ENCODE assay signal across 19 cellular contexts in genomic region chr2:10439185-10439879, GRCh38. TPM values are rescaled to one million over a fixed set of nuclear protein-coding genes. Genes with fewer than 3 reads are reported as not detected.
DNase-seq lines count a peak whose midpoint lies in the region; ATAC-seq, FAIRE-seq and TF ChIP-seq lines count a peak whose summit lies in the region.
"Had no signal": no experiment of that assay in that cellular context is flagged by ENCODE, and none has a peak within 500 bp of the region (broad histone marks: within the 10 kb centered on the region; RNA-seq: fewer than 3 reads in every experiment).

No MANE protein-coding gene starts in this region.

- POLR2A ChIA-PET in IMR-90 (lab: Charles Lee; ENCODE audit: unreplicated experiment) (interaction anchor here (0.6 kb wide), 1 partner anchor 559 kb away, joined by 6 read pairs; no protein-coding TSS in a partner anchor), GM12878 (lab: Charles Lee) (interaction anchor here (0.9 to 1.2 kb wide), 2 partner anchors 9 to 31 kb away, joined by 4 read pairs; partner anchors contain the start of gene ODC1)

- SMC1A ChIA-PET in GM12878 (lab: Charles Lee; ENCODE audit: uncharacterized antibody, unreplicated experiment), result interaction anchor here (0.7 to 2.7 kb wide), 4 partner anchors 29 to 366 kb away, joined by 3 to 11 read pairs (median 6); no protein-coding TSS in a partner anchor

- TF ChIP-seq POLR2A in IMR-90 (IDR thresholded peaks at IDR 0.05; ENCODE audit: low read depth, low read length) (no peak; the same call in none of the 2 replicates), GM12878 (IDR thresholded peaks at IDR 0.05; ENCODE audit: low read depth, low read length) (peak; percentile 80)

- no peak overlapping the region for H3K56ac ChIP-seq in IMR-90 (ENCODE audit: extremely low read depth, insufficient read depth, low read length)

- H4K5ac ChIP-seq in IMR-90 (ENCODE audit: low read depth, low read length), result no peak overlapping the region

- H3K18ac ChIP-seq in IMR-90 (ENCODE audit: low read depth, low read length), result no peak overlapping the region

- H3K79me1 ChIP-seq in IMR-90 (ENCODE audit: low read depth in 1 of 2, low read length in 2 of 2), result peaks cover 9 to 10% of the 10 kb centered on the region in 2 experiments; a peak in 2 of 4 replicates

- no peak overlapping the region for H3K4ac ChIP-seq in IMR-90 (ENCODE audit: low read depth, low read length)

- no peak for TF ChIP-seq EP300 in GM12878 (IDR thresholded peaks at IDR 0.05; ENCODE audit: borderline replicate concordance in 1 of 2, control insufficient read depth in 1 of 2, low read depth in 2 of 2, low read length in 2 of 2)

- H3K79me2 ChIP-seq in DND-41 (ENCODE audit: insufficient read depth, low read length), result peaks cover 8% of the 10 kb centered on the region; the same call in 1 of the 2 replicates
- H3K79me2 ChIP-seq in GM12878 (ENCODE audit: control insufficient read depth, insufficient read depth, low read length), result peaks cover 16% of the 10 kb centered on the region

- H2BK20ac ChIP-seq in IMR-90 (ENCODE audit: low read depth, low read length), result no peak overlapping the region

- H3K27me3 ChIP-seq in DND-41 (ENCODE audit: insufficient read depth, low read length, poor library complexity) (no peaks in the 10 kb centered on the region), IMR-90 (ENCODE audit: control insufficient read depth, insufficient read depth, low read length) (no peaks in the 10 kb centered on the region), GM12878 (replicated peaks in 1 of 2; ENCODE audit: control insufficient read depth in 2 of 2, insufficient read depth in 2 of 2, low read length in 1 of 2) (no peaks in the 10 kb centered on the region), H7 (ENCODE audit: control insufficient read depth, insufficient read depth, low read length) (no peaks in the 10 kb centered on the region)
- H3K27me3 ChIP-seq: cardiac muscle cell, testis had no signal

- H3K4me3 ChIP-seq in DND-41 (ENCODE audit: low read depth in 1 of 2, low read length in 2 of 2) (no peak overlapping the region), IMR-90 (ENCODE audit: insufficient read depth, low read depth, low read length) (no peak overlapping the region), GM12878 (no peak overlapping the region), mesodermal cell (ENCODE audit: extremely low read depth, insufficient read depth, low read length, poor library complexity, severe bottlenecking) (no peak overlapping the region), H7 (ENCODE audit: insufficient read depth, low read depth, low read length) (no peak overlapping the region)
- H3K4me3 ChIP-seq: cardiac muscle cell, testis had no signal

- no peak overlapping the region for H4K91ac ChIP-seq in IMR-90 (ENCODE audit: insufficient read depth, low read depth, low read length)

- H4K20me1 ChIP-seq in DND-41 (ENCODE audit: insufficient read depth, low read length), result peaks cover 33% of the 10 kb centered on the region; the same call in 1 of the 2 replicates
- H4K20me1 ChIP-seq in IMR-90 (ENCODE audit: insufficient read depth, low read length), result peaks cover 6% of the 10 kb centered on the region; the same call in 1 of the 2 replicates
- peaks cover 3% of the 10 kb centered on the region; the same call in 1 of the 2 replicates for H4K20me1 ChIP-seq in GM12878 (ENCODE audit: control insufficient read depth, insufficient read depth)

- H2BK15ac ChIP-seq in IMR-90 (ENCODE audit: low read depth, low read length), result no peak overlapping the region

- H3K4me1 ChIP-seq in DND-41 (ENCODE audit: insufficient read depth, low read length) (peaks cover 3% of the 10 kb centered on the region; the same call in 1 of the 2 replicates), IMR-90 (ENCODE audit: control insufficient read depth, insufficient read depth, low read length) (no peaks in the 10 kb centered on the region), GM12878 (ENCODE audit: control insufficient read depth, insufficient read depth, low read length) (peaks cover 8% of the 10 kb centered on the region), mesodermal cell (ENCODE audit: control insufficient read depth, insufficient read depth, low read length, poor library complexity, severe bottlenecking) (peaks cover 4% of the 10 kb centered on the region)
- H3K4me1 ChIP-seq: testis had no signal

- H3K27ac ChIP-seq in DND-41 (ENCODE audit: low read length) (no peak overlapping the region), IMR-90 (ENCODE audit: insufficient read depth, low read length) (no peak overlapping the region), GM12878 (ENCODE audit: control insufficient read depth, insufficient read depth) (no peak overlapping the region), mesodermal cell (ENCODE audit: low read depth, low read length, severe bottlenecking) (peak overlapping the region; percentile 5)
- H3K27ac ChIP-seq: cardiac muscle cell, testis had no signal

- H3K4me2 ChIP-seq in DND-41 (ENCODE audit: insufficient read depth, low read length), result no peak overlapping the region
- no peak overlapping the region for H3K4me2 ChIP-seq in IMR-90 (ENCODE audit: low read depth, low read length)
- no peak overlapping the region for H3K4me2 ChIP-seq in GM12878 (ENCODE audit: control insufficient read depth, insufficient read depth)

- H2BK120ac ChIP-seq in IMR-90 (ENCODE audit: low read depth, low read length), result no peak overlapping the region

- H3K9ac ChIP-seq in DND-41 (ENCODE audit: low read depth, low read length) (no peak overlapping the region), IMR-90 (ENCODE audit: low read depth, low read length) (no peak overlapping the region), GM12878 (ENCODE audit: control insufficient read depth, insufficient read depth, low read length) (no peak overlapping the region)

- dilution Hi-C loops in IMR-90 (cut with HindIII; ENCODE audit: low sequenced_read_pairs, unreplicated experiment), result no loop called here

- no peak for TF ChIP-seq RAD21 in IMR-90 (IDR thresholded peaks at IDR 0.05; ENCODE audit: low read length)
- TF ChIP-seq RAD21 in GM12878 (IDR thresholded peaks at IDR 0.05; ENCODE audit: insufficient read depth, low read depth, low read length), result no peak

- H3K14ac ChIP-seq in IMR-90 (replicated peaks; ENCODE audit: low read depth, low read length), result no peak overlapping the region

- DNase-seq in DND-41 (no peak), IMR-90 (no peak), GM12878 (ENCODE audit: low read depth, low spot score) (no peak), MV-4-11 (lab: John Stamatoyannopoulos, UW) (no peak), H7 (no peak)
- no peak for DNase-seq in effector CD8-positive, alpha-beta T cell (lab: John Stamatoyannopoulos, UW)
- DNase-seq: activated naive CD4-positive, alpha-beta T cell; EL; hippocampal formation; left cardiac atrium; MM.1S; NCI-H2107; NK-92 treated with Interleukin-12 subunit alpha and Interleukin-12 subunit beta, amount 100 ng/mL, for 24 hours; stimulated activated CD4-positive, alpha-beta T cell treated with anti-CD3 and anti-CD28 coated beads, Interleukin-15, amount 100 ng/mL, for 24 hours; testis had no signal

- no peak overlapping the region for H2BK5ac ChIP-seq in IMR-90 (ENCODE audit: low read depth, low read length, poor library complexity, severe bottlenecking)

- no peak overlapping the region for H2AK9ac ChIP-seq in IMR-90 (replicated peaks; ENCODE audit: low read depth, low read length, poor library complexity)

- no peaks in the 10 kb centered on the region for H3K9me1 ChIP-seq in IMR-90 (ENCODE audit: insufficient read depth, low read length)

- H3K23ac ChIP-seq in IMR-90 (ENCODE audit: low read depth, low read length), result no peak overlapping the region

- H2AFZ ChIP-seq in DND-41 (ENCODE audit: low read depth, low read length) (no peak overlapping the region), IMR-90 (replicated peaks; ENCODE audit: low read length, poor library complexity) (no peak overlapping the region), GM12878 (ENCODE audit: control insufficient read depth, low read depth, low read length) (no peak overlapping the region)

- in situ Hi-C loops in IMR-90 (cut with MboI; ENCODE audit: low sequenced_read_pairs) (no loop called here), GM12878 (cut with MboI) (loop anchor here (5.0 to 10.0 kb wide), 2 partner anchors 362 to 625 kb away; no protein-coding TSS in a partner anchor)

- H4K8ac ChIP-seq in IMR-90 (ENCODE audit: low read depth in 2 of 2, low read length in 2 of 2), result no peak overlapping the region

- peak; percentile 47 for FAIRE-seq in GM12878 (lab: Jason Lieb, UNC)
- FAIRE-seq: TTC549 had no signal

- H3K36me3 ChIP-seq in DND-41 (ENCODE audit: insufficient read depth, low read length) (peaks cover 58% of the 10 kb centered on the region), IMR-90 (ENCODE audit: control insufficient read depth, insufficient read depth, low read length) (peaks cover 31% of the 10 kb centered on the region), GM12878 (ENCODE audit: control insufficient read depth in 2 of 2, insufficient read depth in 2 of 2, low read length in 1 of 2) (peaks cover 22 to 36% of the 10 kb centered on the region in 2 experiments), mesodermal cell (ENCODE audit: control insufficient read depth, insufficient read depth, low read length) (peaks cover 54% of the 10 kb centered on the region), H7 (replicated peaks; ENCODE audit: control insufficient read depth, insufficient read depth, low read length) (peaks cover 7% of the 10 kb centered on the region)

- CTCF ChIA-PET in IMR-90 (lab: Yijun Ruan, JAX) (interaction anchor here (0.6 to 0.7 kb wide), 2 partner anchors 21 to 367 kb away, joined by 3 to 7 read pairs; no protein-coding TSS in a partner anchor), GM12878 (lab: Yijun Ruan, JAX) (interaction anchor here (0.6 to 9.1 kb wide), 6 partner anchors 30 to 391 kb away, joined by 3 to 109 read pairs (median 10); no protein-coding TSS in a partner anchor)

- RAD21 ChIA-PET in GM12878 (lab: Charles Lee; ENCODE audit: unreplicated experiment), result interaction anchor here (0.8 to 2.0 kb wide), 3 partner anchors 29 to 315 kb away, joined by 3 to 10 read pairs (median 4); no protein-coding TSS in a partner anchor

- no peaks in the 10 kb centered on the region for H3K9me3 ChIP-seq in DND-41 (ENCODE audit: insufficient read depth, low read length, severe bottlenecking)
- no peaks in the 10 kb centered on the region for H3K9me3 ChIP-seq in IMR-90 (ENCODE audit: control insufficient read depth, insufficient read depth, low read length)
- no peaks in the 10 kb centered on the region for H3K9me3 ChIP-seq in GM12878 (replicated peaks; ENCODE audit: control insufficient read depth, insufficient read depth, low read length)
- no peaks in the 10 kb centered on the region for H3K9me3 ChIP-seq in mesodermal cell (ENCODE audit: control insufficient read depth, low read length)
- H3K9me3 ChIP-seq: testis had no signal

- BruUV-seq in IMR-90 (replicated peaks; lab: Mats Ljungman, UMichigan) (no TSS peak), GM12878 (replicated peaks; lab: Mats Ljungman, UMichigan) (no TSS peak)

- no peak for TF ChIP-seq CTCF in DND-41 (IDR thresholded peaks at IDR 0.05; ENCODE audit: borderline replicate concordance, extremely low read depth, low read length, poor library complexity, severe bottlenecking)
- no peak for TF ChIP-seq CTCF in IMR-90 (conservative IDR thresholded peaks at IDR 0.05; ENCODE audit: low read depth, low read length)
- TF ChIP-seq CTCF in GM12878 (IDR thresholded peaks at IDR 0.05 in 2 of 3, conservative IDR thresholded peaks at IDR 0.05 in 1 of 3; ENCODE audit: control insufficient read depth in 2 of 3, extremely low read depth in 1 of 3, insufficient read depth in 1 of 3, low read depth in 3 of 3, low read length in 3 of 3), result no peak

- ATAC-seq in DND-41 (ENCODE audit: insufficient read depth, low read depth), result 0 out of 3 replicates have a peak, but pooled peaks have one; percentile 6
- ATAC-seq in IMR-90 (ENCODE audit: low read depth), result no peak
- ATAC-seq in GM12878, result peak; percentile 8
- no peak for ATAC-seq in HG03025 (IDR thresholded peaks at IDR 0.05; ENCODE audit: low FRiP score, unreplicated experiment)

- no peak overlapping the region for H2AK5ac ChIP-seq in IMR-90 (ENCODE audit: low read depth, low read length)

- intact Hi-C loops in IMR-90 (cut with micrococcal nuclease) (no loop called here), GM12878 (cut with micrococcal nuclease; ENCODE audit: unreplicated experiment) (loop anchor here (10.0 kb wide), 1 partner anchor 625 kb away; no protein-coding TSS in a partner anchor)

- WGBS in IMR-90 (ENCODE audit: extremely low coverage in 2 of 2, insufficient read length in 1 of 2), 2 experiments, result 100% methylated on average over 2 of the region's 11 CpGs; no CpG with 5 or more reads in 1 of the 2 experiments
- 68% methylated on average over 11 of the region's 11 CpGs for WGBS in GM12878 (ENCODE audit: insufficient coverage, insufficient replicate concordance, low lambda C conversion rate, missing lambda C conversion rate)
- 92 to 96% methylated on average over 5 to 11 of the region's 11 CpGs for WGBS in mesodermal cell (ENCODE audit: insufficient coverage in 2 of 2), 2 experiments

RNA-seq across cellular contexts. Expression of gene ODC1, which starts 8.8 kb away (rescaled TPM):
- total RNA-seq in IMR-90 (2012; rRNA removed) (204 and 251 TPM in 2 replicates), GM12878 (2014; rRNA removed) (314 and 385 TPM in 2 replicates), GM12878 (2014; rRNA removed; fragmentation: Illumina TruSeq; extraction: Trizol) (393 and 419 TPM in 2 replicates), GM12878 (2021) (281 and 308 TPM in 2 replicates)
- polyA plus RNA-seq in IMR-90 (2012; rRNA removed) (103 and 117 TPM in 2 replicates), GM12878 (2011; rRNA removed) (441 and 462 TPM in 2 replicates), GM12878 (2014; fragmentation: Illumina TruSeq; extraction: Trizol) (423 and 510 TPM in 2 replicates), GM12878 (2014; fragmentation: Nextera tagmentation; extraction: Ambion mirVana) (100 to 1,000 TPM; 131 to 235 TPM), GM12878 (2014; rRNA removed) (318 and 385 TPM in 2 replicates), GM12878 (2016; fragmentation: Nextera tagmentation; extraction: Ambion mirVana) (100 to 1,000 TPM in 1 of 2 experiments, 10 to 100 TPM in 1; 68.5 to 366 TPM)
- 55.7 and 87.1 TPM in 2 replicates for polyA plus RNA-seq in IMR-90 (2012; cell fraction: cytosol; rRNA removed)
- 43.7 and 137 TPM in 2 replicates for polyA plus RNA-seq in IMR-90 (2012; cell fraction: nucleus; rRNA removed; ENCODE audit: low replicate concordance)
- 30.2 and 35.3 TPM in 2 replicates for total RNA-seq in GM12878 (2013; cell fraction: nucleolus; rRNA removed)
- 143 TPM for polyA plus RNA-seq in GM12878 (2011; ENCODE audit: low read depth)
- polyA plus RNA-seq in GM12878 (2011; cell fraction: cytosol; rRNA removed), result 272 and 313 TPM in 2 replicates
- 176 and 243 TPM in 2 replicates for polyA plus RNA-seq in GM12878 (2011; cell fraction: nucleus; rRNA removed)
- polyA plus RNA-seq in GM12878 (2012), result 145 and 165 TPM in 2 replicates
- 297 and 376 TPM in 2 replicates for polyA minus RNA-seq in GM12878 (2011; rRNA and poly(A)+ RNA removed)
- polyA minus RNA-seq in GM12878 (2011; cell fraction: cytosol; rRNA and poly(A)+ RNA removed), result 90.7 and 122 TPM in 2 replicates
- polyA minus RNA-seq in GM12878 (2011; cell fraction: nucleus; rRNA and poly(A)+ RNA removed), result 32.8 and 50.8 TPM in 2 replicates
- 101 TPM for polyA plus RNA-seq in mesodermal cell (2013, experiment 1 of 2)
- 104 TPM for polyA plus RNA-seq in mesodermal cell (2013, experiment 2 of 2)
- total RNA-seq in H7 (2014; rRNA removed; shearing (Covaris generic)), result 95.6 and 175 TPM in 2 replicates

Comparison
In these comparisons a context has a peak if more than half of its experiments do, and no peak if none do; other contexts are left out.
1. ATAC-seq: peak in DND-41 (single experiment) and GM12878 (single experiment); none in IMR-90 (single experiment) and HG03025 (single experiment).